Comparison of ENCODE assay signal across 13 cellular contexts in the genomic region with DNA sequence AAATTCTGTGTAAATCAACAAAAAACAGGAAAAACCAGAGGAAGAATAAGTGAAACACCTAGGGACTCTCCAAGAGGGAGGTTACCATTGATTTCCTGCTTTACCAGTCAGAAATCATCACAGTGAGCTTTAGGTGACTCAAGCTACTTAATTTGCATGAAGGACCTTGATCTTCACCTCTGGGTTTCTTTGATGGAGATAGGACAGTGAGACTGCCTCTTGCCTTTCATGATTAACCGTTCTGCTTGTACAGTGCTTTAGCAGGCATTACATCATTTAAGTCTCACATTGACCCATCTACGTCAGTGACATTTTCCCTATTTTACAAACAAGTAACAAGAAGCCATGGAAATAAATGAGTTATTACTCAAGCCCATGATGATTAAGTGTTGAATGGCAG.
DNase-seq lines count a peak whose midpoint lies in the region; ATAC-seq and TF ChIP-seq lines count a peak whose summit lies in the region.
"Had no signal": no experiment of that assay in that cellular context is flagged by ENCODE, and none has a peak within 500 bp of the region (broad histone marks: within the 10 kb centered on the region; RNA-seq: fewer than 3 reads in every experiment).

No MANE protein-coding gene starts in this region.

- H3K4me2 ChIP-seq in MM.1S (ENCODE audit: low read depth, low read length): no peak overlapping the region

- H3K27me3 ChIP-seq in MM.1S (replicated peaks; ENCODE audit: insufficient read depth, low read length): no peaks in the 10 kb centered on the region
- H3K27me3 ChIP-seq: cardiac muscle cell had no signal

- peak; percentile 18 for DNase-seq in stimulated activated CD4-positive, alpha-beta T cell treated with anti-CD3 and anti-CD28 coated beads, Interleukin-4, amount 100 ng/mL, for 24 hours
- no peak for DNase-seq in stimulated activated CD4-positive, alpha-beta T cell treated with anti-CD3 and anti-CD28 coated beads, Interleukin-1b, Interleukin-23, amount 100 ng/mL, for 48 hours
- peak; percentile 22 for DNase-seq in MM.1S
- DNase-seq in central memory CD8-positive, alpha-beta T cell (ENCODE audit: low spot score in 2 of 2): no peak
- no peak for DNase-seq in pons (ENCODE audit: low spot score)
- no peak for DNase-seq in islet precursor cell
- DNase-seq: activated CD4-positive, alpha-beta T cell treated with anti-CD3 and anti-CD28 coated beads for 4 hours; AML-193; H9 had no signal

- H3K4me1 Mint-ChIP-seq in central memory CD8-positive, alpha-beta T cell: peaks cover 15% of the 10 kb centered on the region

- H3K36me3 Mint-ChIP-seq in central memory CD8-positive, alpha-beta T cell (ENCODE audit: insufficient read depth): peaks cover 5% of the 10 kb centered on the region

- H3K4me3 Mint-ChIP-seq in central memory CD8-positive, alpha-beta T cell: no peak overlapping the region
- H3K4me3 Mint-ChIP-seq: H9 had no signal

- peak overlapping the region; percentile 65 for H3K27ac Mint-ChIP-seq in central memory CD8-positive, alpha-beta T cell (ENCODE audit: low read depth)
- H3K27ac Mint-ChIP-seq: H9 had no signal

- no peak overlapping the region for H3K9ac ChIP-seq in MM.1S (ENCODE audit: low read length)

- no peak for TF ChIP-seq CTCF in MM.1S (IDR thresholded peaks at IDR 0.05; ENCODE audit: low read length)

- H3K4me1 ChIP-seq in MM.1S (ENCODE audit: low read length): 0 out of 2 replicates have a peak, but pooled peaks cover 9% of the 10 kb centered on the region
- H3K4me1 ChIP-seq: prostate gland had no signal

- H2AFZ ChIP-seq in MM.1S (ENCODE audit: low read length): 0 out of 2 replicates have a peak overlapping the region, but pooled peaks have one; percentile 35

- no peak overlapping the region for H3K27ac ChIP-seq in MM.1S (ENCODE audit: low read length)
- H3K27ac ChIP-seq: cardiac muscle cell, prostate gland had no signal

- no peaks in the 10 kb centered on the region for H3F3A ChIP-seq in MM.1S (ENCODE audit: insufficient read depth, low read length)

- no peaks in the 10 kb centered on the region for H3K27me3 Mint-ChIP-seq in central memory CD8-positive, alpha-beta T cell

- H3K79me2 ChIP-seq in MM.1S (ENCODE audit: low read length): peaks cover 12% of the 10 kb centered on the region

- no peaks in the 10 kb centered on the region for H4K20me1 ChIP-seq in MM.1S (ENCODE audit: insufficient read depth, low read length)

- H3K36me3 ChIP-seq in MM.1S (replicated peaks; ENCODE audit: insufficient read depth, low read length): no peaks in the 10 kb centered on the region
- H3K36me3 ChIP-seq: cardiac muscle cell, prostate gland had no signal

- ATAC-seq in central memory CD8-positive, alpha-beta T cell (replicated peaks; ENCODE audit: extremely low read depth, poor library complexity, severe bottlenecking): no peak
- no peak for ATAC-seq in HG03095 (IDR thresholded peaks at IDR 0.05; ENCODE audit: unreplicated experiment)
- ATAC-seq in GM21381 (IDR thresholded peaks at IDR 0.05; ENCODE audit: unreplicated experiment): no peak

- H3K4me3 ChIP-seq in MM.1S (ENCODE audit: low read length): no peak overlapping the region
- H3K4me3 ChIP-seq: cardiac muscle cell, prostate gland had no signal

- no peaks in the 10 kb centered on the region for H3K9me2 ChIP-seq in MM.1S (replicated peaks; ENCODE audit: insufficient read depth, low read length)

- H3K9me3 ChIP-seq in MM.1S (replicated peaks; ENCODE audit: insufficient read depth, low read length): no peaks in the 10 kb centered on the region
- H3K9me3 ChIP-seq: prostate gland had no signal

- H3K9me3 Mint-ChIP-seq in central memory CD8-positive, alpha-beta T cell: no peaks in the 10 kb centered on the region

Comparison
In these comparisons a context has a peak if more than half of its experiments do, and no peak if none do; other contexts are left out.
1. DNase-seq: peak in stimulated activated CD4-positive, alpha-beta T cell treated with anti-CD3 and anti-CD28 coated beads, Interleukin-4, amount 100 ng/mL, for 24 hours (single experiment) and MM.1S (single experiment); none in stimulated activated CD4-positive, alpha-beta T cell treated with anti-CD3 and anti-CD28 coated beads, Interleukin-1b, Interleukin-23, amount 100 ng/mL, for 48 hours (single experiment), central memory CD8-positive, alpha-beta T cell (0 of 2), pons (single experiment) and islet precursor cell (single experiment).